In genomic region chr2:11539317-11540147, GRCh38 we compare ENCODE assay signal across 11 cellular contexts. TPM values are rescaled to one million over a fixed set of nuclear protein-coding genes. Genes with fewer than 3 reads are reported as not detected.
DNase-seq lines count a peak whose midpoint lies in the region; ATAC-seq, FAIRE-seq and TF ChIP-seq lines count a peak whose summit lies in the region.
"Had no signal": no experiment of that assay in that cellular context is flagged by ENCODE, and none has a peak within 500 bp of the region (broad histone marks: within the 10 kb centered on the region; RNA-seq: fewer than 3 reads in every experiment).

No MANE protein-coding gene starts in this region.

- no peak for TF ChIP-seq RAD21 in HCT116 (IDR thresholded peaks at IDR 0.05; ENCODE audit: low read depth)

- no peak for FAIRE-seq in pancreas (lab: Jason Lieb, UNC)
- FAIRE-seq: islet of Langerhans had no signal

- no peak overlapping the region for H3K4me3 ChIP-seq in HCT116 (replicated peaks in 1 of 2; ENCODE audit: low read depth in 1 of 2, low read length in 2 of 2)
- H3K4me3 ChIP-seq in gastroesophageal sphincter, result peak overlapping the region in 1 of 2 donors; percentile 9
- H3K4me3 ChIP-seq in pancreas, result peak overlapping the region in 2 of 4 donors; percentile 2 to 6
- H3K4me3 ChIP-seq in CD8-positive, alpha-beta T cell (ENCODE audit: low read depth, low read length), result no peak overlapping the region

- TF ChIP-seq CTCF in HCT116 (IDR thresholded peaks at IDR 0.05 in 2 of 3, conservative IDR thresholded peaks at IDR 0.05 in 1 of 3; ENCODE audit: borderline replicate concordance in 1 of 3, insufficient read depth in 1 of 3, low read depth in 2 of 3, low read length in 2 of 3) (no peak), gastroesophageal sphincter (IDR thresholded peaks at IDR 0.05) (no peak), pancreas (IDR thresholded peaks at IDR 0.05) (no peak)
- no peak for TF ChIP-seq CTCF in CD8-positive, alpha-beta T cell (IDR thresholded peaks at IDR 0.05)

- RAD21 ChIA-PET in HCT116 (lab: Charles Lee; ENCODE audit: low non-redundant PET in 1 of 2, low total read pairs in 2 of 2, uncharacterized antibody in 2 of 2, unreplicated experiment in 2 of 2), result no interaction called here

- POLR2A ChIA-PET in HCT116 (lab: Charles Lee), result no interaction called here
- POLR2A ChIA-PET in CD8-positive, alpha-beta T cell (lab: Charles Lee), result no interaction called here

- H3K9me3 Mint-ChIP-seq in CD8-positive, alpha-beta T cell, result no peaks in the 10 kb centered on the region
- no peaks in the 10 kb centered on the region for H3K9me3 Mint-ChIP-seq in activated T-cell treated with anti-CD3 and anti-CD28 coated beads, Interleukin-2, amount 50 U/mL, for 24 hours

- TF ChIP-seq POLR2A in HCT116 (IDR thresholded peaks at IDR 0.05; ENCODE audit: borderline replicate concordance, extremely low read depth, insufficient read depth, insufficient read length) (no peak), gastroesophageal sphincter (IDR thresholded peaks at IDR 0.05) (no peak)

- in situ Hi-C loops in KBM-7 (cut with MboI; ENCODE audit: low pct_unique_long_range_greater_than_20kb, low sequenced_read_pairs), result no loop called here

- H3K27me3 ChIP-seq in HCT116 (ENCODE audit: insufficient read depth, low read length) (0 out of 2 replicates have a peak, but pooled peaks cover 4% of the 10 kb centered on the region), gastroesophageal sphincter (peaks cover 7% of the 10 kb centered on the region), pancreas (no peaks in the 10 kb centered on the region)
- H3K27me3 ChIP-seq in CD8-positive, alpha-beta T cell (ENCODE audit: insufficient read depth, low read length), result no peaks in the 10 kb centered on the region

- no peaks in the 10 kb centered on the region for H4K20me1 ChIP-seq in HCT116 (ENCODE audit: insufficient read depth)

- H3K9me3 ChIP-seq in HCT116 (ENCODE audit: control insufficient read depth in 1 of 2, insufficient read depth in 1 of 2, low read depth in 1 of 2, low read length in 2 of 2) (no peaks in the 10 kb centered on the region), gastroesophageal sphincter (no peaks in the 10 kb centered on the region), pancreas (no peaks in the 10 kb centered on the region)
- H3K9me3 ChIP-seq in CD8-positive, alpha-beta T cell (ENCODE audit: low read length), result no peaks in the 10 kb centered on the region

- no peak overlapping the region for H3K4me2 ChIP-seq in HCT116 (ENCODE audit: low read length)

- H3K27me3 Mint-ChIP-seq in CD8-positive, alpha-beta T cell (ENCODE audit: low read depth), result peaks cover 36% of the 10 kb centered on the region
- H3K27me3 Mint-ChIP-seq in activated T-cell treated with anti-CD3 and anti-CD28 coated beads, Interleukin-2, amount 50 U/mL, for 24 hours, result peaks cover 53% of the 10 kb centered on the region

- H3K36me3 Mint-ChIP-seq in CD8-positive, alpha-beta T cell, result no peaks in the 10 kb centered on the region
- no peaks in the 10 kb centered on the region for H3K36me3 Mint-ChIP-seq in activated T-cell treated with anti-CD3 and anti-CD28 coated beads, Interleukin-2, amount 50 U/mL, for 24 hours (ENCODE audit: low read depth)

- no peaks in the 10 kb centered on the region for H3K9me2 ChIP-seq in HCT116 (ENCODE audit: insufficient read depth)

- H3K4me3 Mint-ChIP-seq in CD8-positive, alpha-beta T cell, result no peak overlapping the region
- H3K4me3 Mint-ChIP-seq in activated T-cell treated with anti-CD3 and anti-CD28 coated beads, Interleukin-2, amount 50 U/mL, for 24 hours, result no peak overlapping the region

- H2AFZ ChIP-seq in HCT116 (ENCODE audit: low read depth, low read length, poor library complexity, severe bottlenecking), result no peak overlapping the region

- intact Hi-C loops in HCT116 (cut with micrococcal nuclease), result no loop called here
- intact Hi-C loops in pancreas (cut with DNase I), result no loop called here
- intact Hi-C loops in CD8-positive, alpha-beta T cell (cut with DNase I, micrococcal nuclease), result no loop called here

- ATAC-seq in HCT116, result no peak
- peak; percentile 20 for ATAC-seq in gastroesophageal sphincter
- peak; percentile 83 to 90 (median 87) for ATAC-seq in pancreas
- no peak for ATAC-seq in CD8-positive, alpha-beta T cell

- BruUV-seq in HCT116 (replicated peaks; lab: Mats Ljungman, UMichigan), result no TSS peak

- TF ChIP-seq EP300 in gastroesophageal sphincter (IDR thresholded peaks at IDR 0.05), result no peak

- 26 to 63% methylated on average over 3 to 9 of the region's 18 CpGs for WGBS in gastroesophageal sphincter (ENCODE audit: low coverage in 1 of 2), 2 donors
- WGBS in pancreas, 2 donors, result 21 to 27% methylated on average over 18 of the region's 18 CpGs

- no peak overlapping the region for H3K27ac Mint-ChIP-seq in CD8-positive, alpha-beta T cell
- H3K27ac Mint-ChIP-seq in activated T-cell treated with anti-CD3 and anti-CD28 coated beads, Interleukin-2, amount 50 U/mL, for 24 hours, result no peak overlapping the region

- H3K4me1 Mint-ChIP-seq in CD8-positive, alpha-beta T cell (ENCODE audit: low read depth), result no peaks in the 10 kb centered on the region
- H3K4me1 Mint-ChIP-seq in activated T-cell treated with anti-CD3 and anti-CD28 coated beads, Interleukin-2, amount 50 U/mL, for 24 hours (ENCODE audit: low read depth), result no peaks in the 10 kb centered on the region

- CTCF ChIA-PET in HCT116 (lab: Charles Lee), result interaction anchor here (0.7 kb wide), 1 partner anchor 215 kb away, joined by 3 read pairs; no protein-coding TSS in a partner anchor
- CTCF ChIA-PET in CD8-positive, alpha-beta T cell (lab: Charles Lee), result interaction anchor here (0.9 kb wide), 1 partner anchor 153 kb away, joined by 3 read pairs; no protein-coding TSS in a partner anchor

- H3K4me1 ChIP-seq in HCT116 (ENCODE audit: control insufficient read depth in 1 of 2, insufficient read depth in 2 of 2, low read length in 2 of 2) (no peaks in the 10 kb centered on the region), gastroesophageal sphincter (peaks cover 0 to 35% (median 11%) of the 10 kb centered on the region in 3 donors), pancreas (peaks cover 12 to 24% (median 16%) of the 10 kb centered on the region in 3 donors)
- no peaks in the 10 kb centered on the region for H3K4me1 ChIP-seq in CD8-positive, alpha-beta T cell (ENCODE audit: insufficient read depth, low read length)

- no peak for DNase-seq in HCT116 (ENCODE audit: low read depth, low spot score)
- peak; percentile 96 for DNase-seq in NCI-H345 (lab: John Stamatoyannopoulos, UW)
- peak; percentile 65 to 91 (median 80) for DNase-seq in pancreas
- DNase-seq in KBM-7, result no peak
- no peak for DNase-seq in CD8-positive, alpha-beta T cell
- DNase-seq in activated T-cell treated with anti-CD3 and anti-CD28 coated beads, Interleukin-2, amount 50 U/mL, for 24 hours, result no peak
- no peak for DNase-seq in midbrain (lab: John Stamatoyannopoulos, UW)
- DNase-seq: activated effector memory CD4-positive, alpha-beta T cell treated with anti-CD3 and anti-CD28 coated beads, Interleukin-2, amount 50 U/mL, for 16 hours; NK-92 treated with Interleukin-12 subunit alpha and Interleukin-12 subunit beta, amount 100 ng/mL, for 24 hours had no signal

- H3K36me3 ChIP-seq in HCT116 (ENCODE audit: control insufficient read depth in 1 of 2, insufficient read depth in 2 of 2, low read length in 2 of 2) (no peaks in the 10 kb centered on the region), gastroesophageal sphincter (no peaks in the 10 kb centered on the region), pancreas (no peaks in the 10 kb centered on the region)
- no peaks in the 10 kb centered on the region for H3K36me3 ChIP-seq in CD8-positive, alpha-beta T cell (ENCODE audit: insufficient read depth, low read length)

- H3K79me2 ChIP-seq in HCT116 (ENCODE audit: insufficient read depth, low read length), result no peaks in the 10 kb centered on the region

- no peak overlapping the region for H3K9ac ChIP-seq in HCT116 (ENCODE audit: low read length)

- H3K27ac ChIP-seq in HCT116 (ENCODE audit: low read depth, low read length) (no peak overlapping the region), gastroesophageal sphincter (peak overlapping the region in 3 of 4 donors; percentile 53 to 67 (median 57)), pancreas (peak overlapping the region; percentile 3 to 64 (median 34))
- no peak overlapping the region for H3K27ac ChIP-seq in CD8-positive, alpha-beta T cell (ENCODE audit: low read depth, low read length)

TF ChIP-seq in HCT116, 20 proteins besides CTCF, POLR2A, EP300 and RAD21:
- TF ChIP-seq TCF7L2 (IDR thresholded peaks at IDR 0.05; ENCODE audit: borderline replicate concordance, extremely low read depth, insufficient read depth, insufficient read length) (peak; percentile 37), MAX (IDR thresholded peaks at IDR 0.05) (no peak)

RNA-seq across cellular contexts. Expression of gene GREB1, which starts 5.7 kb away (rescaled TPM):
- total RNA-seq in HCT116 (2021; ENCODE audit: unreplicated experiment) (6.2 TPM), gastroesophageal sphincter (1 to 10 TPM; 3.1 to 8.8 (median 6.5) TPM), pancreas (10 to 100 TPM in 1 of 6 donors, 1 to 10 TPM in 5; 3.5 to 16.1 (median 5.6) TPM)
- polyA plus RNA-seq in HCT116 (2012), result 2.2 TPM in 2 replicates
- polyA plus RNA-seq in pancreas, result 1 to 10 TPM; 6.2 to 6.8 TPM
- under 1 TPM; 0.25 to 0.57 TPM for total RNA-seq in CD8-positive, alpha-beta T cell

Comparison
In these comparisons a context has a peak if more than half of its experiments do, and no peak if none do; other contexts are left out.
1. ATAC-seq: peak in gastroesophageal sphincter (single experiment) and pancreas (4 of 4); none in HCT116 (single experiment) and CD8-positive, alpha-beta T cell (single experiment).
2. DNase-seq: peak in NCI-H345 (single experiment) and pancreas (6 of 6); none in HCT116 (single experiment), KBM-7 (single experiment), CD8-positive, alpha-beta T cell (0 of 7), activated T-cell treated with anti-CD3 and anti-CD28 coated beads, Interleukin-2, amount 50 U/mL, for 24 hours (single experiment) and midbrain (single experiment).
3. H3K27ac ChIP-seq: peak in gastroesophageal sphincter (3 of 4) and pancreas (4 of 4); none in HCT116 (single experiment) and CD8-positive, alpha-beta T cell (single experiment).